In genomic region chr21:28521932-28522826, GRCh38 we compare ENCODE assay signal across 8 cellular contexts.
A peak's percentile ranks its signal among the peaks of the same experiment; 100 is the strongest.
DNase-seq lines count a peak whose midpoint lies in the region; ATAC-seq and TF ChIP-seq lines count a peak whose summit lies in the region.

No MANE protein-coding gene starts in this region.

- H3K4me1 ChIP-seq in muscle layer of duodenum (ENCODE audit: control insufficient read depth in 1 of 2, insufficient read depth in 2 of 2, low read length in 2 of 2): no peaks in the 10 kb centered on the region

- peak; percentile 85 for TF ChIP-seq CTCF in choroid plexus epithelial cell (conservative IDR thresholded peaks at IDR 0.05; ENCODE audit: low read depth, low read length)

- H3K9me3 ChIP-seq in muscle layer of duodenum (ENCODE audit: control insufficient read depth in 1 of 2, low read length in 2 of 2): no peaks in the 10 kb centered on the region

- H3K4me3 ChIP-seq in choroid plexus epithelial cell (ENCODE audit: low read depth, low read length) (no peak overlapping the region), muscle layer of duodenum (ENCODE audit: low read depth in 1 of 2, low read length in 2 of 2) (no peak overlapping the region)

- H3K27ac ChIP-seq in muscle layer of duodenum (ENCODE audit: low read length): peak overlapping the region; percentile 27

- H3K36me3 ChIP-seq in muscle layer of duodenum (ENCODE audit: control insufficient read depth in 1 of 2, insufficient read depth in 2 of 2, low read length in 2 of 2): no peaks in the 10 kb centered on the region

- DNase-seq in EL (peak; percentile 59), choroid plexus epithelial cell (ENCODE audit: low read depth) (peak; percentile 84), activated gamma-delta T cell treated with Interleukin-2 at 50 U/mL for 16 hours (no peak), SIG-M5 (lab: John Stamatoyannopoulos, UW) (no peak)

- H3K27me3 ChIP-seq in muscle layer of duodenum (ENCODE audit: low read depth, low read length): no peaks in the 10 kb centered on the region

- TF ChIP-seq RAD21 in Ishikawa (IDR thresholded peaks at IDR 0.05; ENCODE audit: low read depth): peak; percentile 51; the same call in 1 of the 2 replicates

- no peak for TF ChIP-seq EP300 in Ishikawa (IDR thresholded peaks at IDR 0.05; ENCODE audit: borderline replicate concordance)

- ATAC-seq in HG02588 (IDR thresholded peaks at IDR 0.05; ENCODE audit: unreplicated experiment): no peak
- no peak for ATAC-seq in GM21786 (IDR thresholded peaks at IDR 0.05; ENCODE audit: unreplicated experiment)

TF ChIP-seq in Ishikawa, 13 proteins besides CTCF, POLR2A, EP300 and RAD21:
- TF ChIP-seq USF1 (IDR thresholded peaks at IDR 0.05): no peak
- TF ChIP-seq ZBTB7A (IDR thresholded peaks at IDR 0.05; ENCODE audit: low read depth): no peak
- no peak for TF ChIP-seq TEAD4 (IDR thresholded peaks at IDR 0.05)

Comparison
In these comparisons a context has a peak if more than half of its experiments do, and no peak if none do; other contexts are left out.
1. DNase-seq: peak in EL (single experiment) and choroid plexus epithelial cell (single experiment); none in activated gamma-delta T cell treated with Interleukin-2 at 50 U/mL for 16 hours (single experiment) and SIG-M5 (single experiment).